Comparison of ENCODE assay signal across 8 cellular contexts in genomic region chr1:110412576-110412975, GRCh38. TPM values are rescaled to one million over a fixed set of nuclear protein-coding genes. Genes with fewer than 3 reads are reported as not detected.
DNase-seq lines count a peak whose midpoint lies in the region; ATAC-seq and TF ChIP-seq lines count a peak whose summit lies in the region.

No MANE protein-coding gene starts in this region.

- H3K27me3 ChIP-seq in GM23338 (ENCODE audit: insufficient read depth) (no peaks in the 10 kb centered on the region), lower lobe of right lung (ENCODE audit: low read depth) (no peaks in the 10 kb centered on the region)

- H4K20me1 ChIP-seq in GM23338 (replicated peaks; ENCODE audit: insufficient read depth), result no peaks in the 10 kb centered on the region

- no peaks in the 10 kb centered on the region for H3K9me3 Mint-ChIP-seq in GM23338
- H3K9me3 Mint-ChIP-seq in activated CD4-positive, alpha-beta T cell treated with anti-CD3 and anti-CD28 coated beads, Interleukin-2, amount 10 ng/mL, durations not matched to agents 24 days and 14 days, result no peaks in the 10 kb centered on the region

- no peak overlapping the region for H2AFZ ChIP-seq in GM23338

- H3K4me2 ChIP-seq in GM23338, result no peak overlapping the region

- H3K4me3 ChIP-seq in GM23338 (no peak overlapping the region), lower lobe of right lung (no peak overlapping the region)

- H3K27me3 Mint-ChIP-seq in GM23338 (ENCODE audit: insufficient read depth, low read depth, poor library complexity), result peaks cover 4% of the 10 kb centered on the region
- no peaks in the 10 kb centered on the region for H3K27me3 Mint-ChIP-seq in activated CD4-positive, alpha-beta T cell treated with anti-CD3 and anti-CD28 coated beads, Interleukin-2, amount 10 ng/mL, durations not matched to agents 24 days and 14 days

- peak; percentile 81 for TF ChIP-seq CTCF in C4-2B (conservative IDR thresholded peaks at IDR 0.05)
- TF ChIP-seq CTCF in GM23338 (conservative IDR thresholded peaks at IDR 0.05; ENCODE audit: low read depth in 2 of 2), result peak; percentile 86 to 96
- TF ChIP-seq CTCF in lower lobe of right lung (IDR thresholded peaks at IDR 0.05), result peak; percentile 83

- peak; percentile 92 for DNase-seq in GM23338 (ENCODE audit: low spot score)
- peak; percentile 41 to 86 for DNase-seq in NCI-H446 (lab: John Stamatoyannopoulos, UW)
- DNase-seq in activated CD4-positive, alpha-beta T cell treated with anti-CD3 and anti-CD28 coated beads, Interleukin-2, amount 10 ng/mL, durations not matched to agents 24 days and 14 days, result peak; percentile 89
- peak; percentile 83 for DNase-seq in dermis blood vessel endothelial cell
- DNase-seq in lower lobe of right lung, result peak; percentile 75
- DNase-seq in stimulated activated CD8-positive, alpha-beta memory T cell treated with anti-CD3 and anti-CD28 coated beads, Interleukin-12 subunit alpha, Interleukin-12 subunit beta, amount 100 ng/mL, for 4 hours (ENCODE audit: low read depth), result peak; percentile 21

- H3K9me3 ChIP-seq in lower lobe of right lung, result no peaks in the 10 kb centered on the region

- H3K9me2 ChIP-seq in GM23338 (ENCODE audit: insufficient read depth), result no peaks in the 10 kb centered on the region

- H3K4me3 Mint-ChIP-seq in GM23338, result no peak overlapping the region
- no peak overlapping the region for H3K4me3 Mint-ChIP-seq in activated CD4-positive, alpha-beta T cell treated with anti-CD3 and anti-CD28 coated beads, Interleukin-2, amount 10 ng/mL, durations not matched to agents 24 days and 14 days

- no peaks in the 10 kb centered on the region for H3K36me3 Mint-ChIP-seq in GM23338 (ENCODE audit: low read depth)
- H3K36me3 Mint-ChIP-seq in activated CD4-positive, alpha-beta T cell treated with anti-CD3 and anti-CD28 coated beads, Interleukin-2, amount 10 ng/mL, durations not matched to agents 24 days and 14 days (ENCODE audit: low read depth), result peaks cover 4% of the 10 kb centered on the region

- no peaks in the 10 kb centered on the region for H3K79me2 ChIP-seq in GM23338 (replicated peaks; ENCODE audit: insufficient read depth)

- H3K36me3 ChIP-seq in GM23338 (ENCODE audit: insufficient read depth) (no peaks in the 10 kb centered on the region), lower lobe of right lung (no peaks in the 10 kb centered on the region)

- H3K4me1 ChIP-seq in GM23338 (ENCODE audit: insufficient read depth) (peaks cover 6% of the 10 kb centered on the region), lower lobe of right lung (peaks cover 13% of the 10 kb centered on the region)

- no peak overlapping the region for H3K27ac Mint-ChIP-seq in GM23338
- no peak overlapping the region for H3K27ac Mint-ChIP-seq in activated CD4-positive, alpha-beta T cell treated with anti-CD3 and anti-CD28 coated beads, Interleukin-2, amount 10 ng/mL, durations not matched to agents 24 days and 14 days

- intact Hi-C loops in activated CD4-positive, alpha-beta T cell treated with anti-CD3 and anti-CD28 coated beads, Interleukin-2, amount 10 ng/mL, durations not matched to agents 24 days and 14 days (cut with micrococcal nuclease), result loop anchor here (1.0 kb wide), 2 partner anchors 48 to 84 kb away; no protein-coding TSS in a partner anchor
- intact Hi-C loops in lower lobe of right lung (cut with DNase I), result loop anchor here (5.0 kb wide), 1 partner anchor 50 kb away; no protein-coding TSS in a partner anchor

- no peak overlapping the region for H3K27ac ChIP-seq in C4-2B
- no peak overlapping the region for H3K27ac ChIP-seq in GM23338 (ENCODE audit: low read depth)
- no peak overlapping the region for H3K27ac ChIP-seq in lower lobe of right lung

- peaks cover 11% of the 10 kb centered on the region; the same call in 2 of the 3 replicates for H3K4me1 Mint-ChIP-seq in GM23338
- peaks cover 12% of the 10 kb centered on the region for H3K4me1 Mint-ChIP-seq in activated CD4-positive, alpha-beta T cell treated with anti-CD3 and anti-CD28 coated beads, Interleukin-2, amount 10 ng/mL, durations not matched to agents 24 days and 14 days

- ATAC-seq in GM23338 (peak; percentile 87), lower lobe of right lung (peak; percentile 83), HG02938 (IDR thresholded peaks at IDR 0.05; ENCODE audit: unreplicated experiment) (no peak)

- H3F3A ChIP-seq in GM23338 (replicated peaks; ENCODE audit: low read depth), result no peaks in the 10 kb centered on the region

TF ChIP-seq in GM23338, 12 proteins besides CTCF, POLR2A, EP300 and RAD21:
- TF ChIP-seq STAT1 (IDR thresholded peaks at IDR 0.05; ENCODE audit: unreplicated experiment) (no peak), ZNF114 (CRISPR knock-in tag; IDR thresholded peaks at IDR 0.05) (no peak), ETS1 (IDR thresholded peaks at IDR 0.05) (no peak), EZH2phosphoT487 (IDR thresholded peaks at IDR 0.05; ENCODE audit: unreplicated experiment) (no peak), REST (IDR thresholded peaks at IDR 0.05; ENCODE audit: unreplicated experiment) (no peak)
TF ChIP-seq in GM23338: peak in this region for 0.

RNA-seq across cellular contexts. Expression of gene LAMTOR5, which starts 5.1 kb away (rescaled TPM):
- 41.0 and 52.6 TPM in 2 replicates for total RNA-seq in GM23338 (2014; rRNA removed; shearing (Covaris generic))
- 246 and 263 TPM in 2 replicates for polyA plus RNA-seq in GM23338 (2016; fragmentation: Nextera tagmentation; extraction: Ambion mirVana)
- total RNA-seq in activated CD4-positive, alpha-beta T cell treated with anti-CD3 and anti-CD28 coated beads, Interleukin-2, amount 10 ng/mL, durations not matched to agents 24 days and 14 days, result 170 and 180 TPM in 2 replicates
- total RNA-seq in dermis blood vessel endothelial cell (24.6 and 61.4 TPM in 2 replicates), lower lobe of right lung (121 TPM)

RNA-seq across cellular contexts. Expression of gene SLC16A4, which starts 21.8 kb away (rescaled TPM):
- 0.50 and 0.94 TPM in 2 replicates for total RNA-seq in GM23338 (2014; rRNA removed; shearing (Covaris generic))
- 1.5 and 1.6 TPM in 2 replicates for polyA plus RNA-seq in GM23338 (2016; fragmentation: Nextera tagmentation; extraction: Ambion mirVana)
- total RNA-seq in activated CD4-positive, alpha-beta T cell treated with anti-CD3 and anti-CD28 coated beads, Interleukin-2, amount 10 ng/mL, durations not matched to agents 24 days and 14 days, result 0.43 and 0.44 TPM in 2 replicates
- total RNA-seq in dermis blood vessel endothelial cell (1.4 and 1.7 TPM in 2 replicates), lower lobe of right lung (9.6 TPM)

RNA-seq across cellular contexts. Expression of gene PROK1, which starts 38.4 kb away (rescaled TPM):
- not detected in 2 replicates for total RNA-seq in GM23338 (2014; rRNA removed; shearing (Covaris generic))
- not detected in 2 replicates for polyA plus RNA-seq in GM23338 (2016; fragmentation: Nextera tagmentation; extraction: Ambion mirVana)
- not detected in 2 replicates for total RNA-seq in activated CD4-positive, alpha-beta T cell treated with anti-CD3 and anti-CD28 coated beads, Interleukin-2, amount 10 ng/mL, durations not matched to agents 24 days and 14 days
- total RNA-seq in dermis blood vessel endothelial cell (0.09 TPM in 1 of 2 replicates, not detected in the other), lower lobe of right lung (not detected)

Comparison
In these comparisons a context has a peak if more than half of its experiments do, and no peak if none do; other contexts are left out.
1. DNase-seq: peak in every context shown above with its lines; median percentile 92 in GM23338; 89 in activated CD4-positive, alpha-beta T cell treated with anti-CD3 and anti-CD28 coated beads, Interleukin-2, amount 10 ng/mL, durations not matched to agents 24 days and 14 days; 83 in dermis blood vessel endothelial cell; 75 in lower lobe of right lung; 64 in NCI-H446; 21 in stimulated activated CD8-positive, alpha-beta memory T cell treated with anti-CD3 and anti-CD28 coated beads, Interleukin-12 subunit alpha, Interleukin-12 subunit beta, amount 100 ng/mL, for 4 hours.